8 cellular contexts compared by ENCODE assay signal in the genomic region with DNA sequence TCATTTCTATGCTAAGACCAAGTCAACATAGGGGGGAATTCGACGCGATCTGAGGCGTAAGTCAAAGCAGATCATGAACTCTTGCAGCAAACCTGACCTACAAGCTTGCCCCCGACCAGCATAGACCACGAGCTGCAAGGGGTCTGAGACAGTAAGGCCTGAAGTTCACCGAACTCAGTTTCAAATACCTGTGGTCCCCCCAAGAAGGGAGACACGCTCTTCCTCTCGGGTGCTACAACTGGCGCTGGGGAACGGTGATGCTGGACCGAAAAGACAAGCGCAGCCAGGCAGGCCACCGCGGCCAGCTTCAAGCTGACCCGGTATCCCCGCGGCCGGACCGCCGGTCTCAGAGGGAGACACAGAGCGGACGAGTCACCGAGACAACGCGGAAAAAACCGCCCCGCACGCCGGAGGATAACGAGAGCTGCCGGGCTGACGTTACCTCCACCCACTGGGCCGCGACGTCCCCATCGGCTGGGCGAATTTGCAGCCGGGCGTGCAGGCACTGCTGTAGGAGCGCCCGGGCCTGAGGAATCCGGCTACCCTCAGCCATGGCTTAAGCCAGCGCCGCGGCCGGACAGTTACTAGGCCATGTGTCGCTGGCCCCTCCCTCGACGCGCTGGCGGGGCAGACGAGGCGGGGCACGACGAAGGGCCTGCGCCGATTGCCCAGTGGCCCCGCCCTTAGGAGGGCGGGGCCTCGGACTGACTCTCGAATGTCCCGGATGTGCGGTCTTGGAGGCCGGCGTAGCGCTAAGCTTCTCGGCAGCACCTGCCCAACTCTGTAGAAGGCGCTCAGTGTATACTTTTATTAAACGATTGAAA. TPM values are rescaled to one million over a fixed set of nuclear protein-coding genes. Genes with fewer than 3 reads are reported as not detected.
DNase-seq lines count a peak whose midpoint lies in the region; ATAC-seq lines count a peak whose summit lies in the region.

Gene DTD2 (minus strand): TSS at position 666 of the 824 bp plus-strand sequence. CDS start 113 bp downstream, at position 553.

- CTCF ChIA-PET in activated CD8-positive, alpha-beta memory T cell treated with anti-CD3 and anti-CD28 coated beads for 36 hours (lab: Charles Lee), result interaction anchor here (0.7 to 1.4 kb wide), 4 partner anchors 37 to 308 kb away, joined by 3 to 5 read pairs (median 4); partner anchors contain the start of genes HEATR5A and HECTD1

- DNase-seq in CMK (ENCODE audit: low read depth), result peak; percentile 69
- peak; percentile 68 for DNase-seq in HS-5 (ENCODE audit: low read depth)
- DNase-seq in NK-92 (lab: John Stamatoyannopoulos, UW; ENCODE audit: unreplicated experiment), result peak; percentile 46
- DNase-seq in effector CD8-positive, alpha-beta T cell (lab: John Stamatoyannopoulos, UW), result peak; percentile 88
- DNase-seq in medulla oblongata (ENCODE audit: extremely low spot score), result peak; percentile 99
- peak; percentile 86 for DNase-seq in stimulated activated CD8-positive, alpha-beta memory T cell treated with anti-CD3 and anti-CD28 coated beads, Interleukin-12 subunit alpha, Interleukin-12 subunit beta, amount 100 ng/mL, for 1 hour (ENCODE audit: low read depth)

- POLR2A ChIA-PET in activated CD8-positive, alpha-beta memory T cell treated with anti-CD3 and anti-CD28 coated beads for 36 hours (lab: Charles Lee), result interaction anchor here (0.5 to 1.7 kb wide), 4 partner anchors 36 to 329 kb away, joined by 3 to 7 read pairs (median 4); partner anchors contain the start of gene HEATR5A

- ATAC-seq in GM19468 (IDR thresholded peaks at IDR 0.05; ENCODE audit: extremely low read depth, unreplicated experiment), result peak; percentile 98

RNA-seq across cellular contexts. Expression of gene DTD2, which starts in this region (rescaled TPM):
- total RNA-seq in activated CD8-positive, alpha-beta memory T cell treated with anti-CD3 and anti-CD28 coated beads for 36 hours, result 10 to 100 TPM; 31.3 to 35.2 TPM

Comparison
In these comparisons a context has a peak if more than half of its experiments do, and no peak if none do; other contexts are left out.
1. Peak in every context shown above with its lines: DNase-seq and ATAC-seq.
2. DNase-seq: peak in every context shown above with its lines; median percentile 99 in medulla oblongata; 88 in effector CD8-positive, alpha-beta T cell; 86 in stimulated activated CD8-positive, alpha-beta memory T cell treated with anti-CD3 and anti-CD28 coated beads, Interleukin-12 subunit alpha, Interleukin-12 subunit beta, amount 100 ng/mL, for 1 hour; 69 in CMK; 68 in HS-5; 46 in NK-92.